In the genomic region with DNA sequence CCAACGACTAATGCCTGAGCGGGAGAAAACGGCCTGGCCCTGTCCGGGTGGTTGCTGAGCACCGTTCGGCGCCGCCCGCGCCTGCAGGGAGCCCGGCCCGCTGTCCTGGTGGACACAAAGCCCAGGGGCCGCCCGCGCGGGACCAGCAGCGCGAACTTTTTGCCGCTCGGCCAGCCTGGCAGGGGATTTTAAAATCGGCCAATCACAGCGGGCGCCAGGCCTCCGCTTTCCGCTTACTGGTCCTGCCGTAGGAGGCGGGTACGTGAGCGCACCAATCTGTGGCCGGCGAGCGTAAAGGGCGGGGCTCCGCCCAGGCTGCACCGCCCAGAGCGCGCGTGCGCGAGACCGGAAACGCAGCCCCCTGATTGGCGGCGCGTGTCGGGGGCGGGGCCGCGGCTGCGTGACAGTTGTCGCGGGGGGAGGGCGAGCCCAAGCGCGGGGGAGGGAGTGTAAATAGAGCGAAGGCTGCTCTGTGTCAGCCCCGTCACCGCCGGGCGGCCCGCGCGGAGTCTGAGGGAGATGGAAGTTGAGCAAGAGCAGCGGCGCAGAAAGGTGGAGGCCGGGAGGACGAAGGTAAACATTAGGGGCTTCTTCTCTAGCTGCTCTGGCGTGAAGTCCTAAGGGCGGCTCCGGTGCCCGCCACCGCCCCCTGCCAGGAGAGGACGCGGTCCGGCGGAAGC, we compare ENCODE assay signal across 1 cellular context.
A peak's percentile ranks its signal among the peaks of the same experiment; 100 is the strongest.
TF ChIP-seq lines count a peak whose summit lies in the region.

A gene (minus strand): TSS at position 161 of the 680 bp plus-strand sequence. CDS start 1,132 bp downstream, outside the sequence.
A gene with protein sequence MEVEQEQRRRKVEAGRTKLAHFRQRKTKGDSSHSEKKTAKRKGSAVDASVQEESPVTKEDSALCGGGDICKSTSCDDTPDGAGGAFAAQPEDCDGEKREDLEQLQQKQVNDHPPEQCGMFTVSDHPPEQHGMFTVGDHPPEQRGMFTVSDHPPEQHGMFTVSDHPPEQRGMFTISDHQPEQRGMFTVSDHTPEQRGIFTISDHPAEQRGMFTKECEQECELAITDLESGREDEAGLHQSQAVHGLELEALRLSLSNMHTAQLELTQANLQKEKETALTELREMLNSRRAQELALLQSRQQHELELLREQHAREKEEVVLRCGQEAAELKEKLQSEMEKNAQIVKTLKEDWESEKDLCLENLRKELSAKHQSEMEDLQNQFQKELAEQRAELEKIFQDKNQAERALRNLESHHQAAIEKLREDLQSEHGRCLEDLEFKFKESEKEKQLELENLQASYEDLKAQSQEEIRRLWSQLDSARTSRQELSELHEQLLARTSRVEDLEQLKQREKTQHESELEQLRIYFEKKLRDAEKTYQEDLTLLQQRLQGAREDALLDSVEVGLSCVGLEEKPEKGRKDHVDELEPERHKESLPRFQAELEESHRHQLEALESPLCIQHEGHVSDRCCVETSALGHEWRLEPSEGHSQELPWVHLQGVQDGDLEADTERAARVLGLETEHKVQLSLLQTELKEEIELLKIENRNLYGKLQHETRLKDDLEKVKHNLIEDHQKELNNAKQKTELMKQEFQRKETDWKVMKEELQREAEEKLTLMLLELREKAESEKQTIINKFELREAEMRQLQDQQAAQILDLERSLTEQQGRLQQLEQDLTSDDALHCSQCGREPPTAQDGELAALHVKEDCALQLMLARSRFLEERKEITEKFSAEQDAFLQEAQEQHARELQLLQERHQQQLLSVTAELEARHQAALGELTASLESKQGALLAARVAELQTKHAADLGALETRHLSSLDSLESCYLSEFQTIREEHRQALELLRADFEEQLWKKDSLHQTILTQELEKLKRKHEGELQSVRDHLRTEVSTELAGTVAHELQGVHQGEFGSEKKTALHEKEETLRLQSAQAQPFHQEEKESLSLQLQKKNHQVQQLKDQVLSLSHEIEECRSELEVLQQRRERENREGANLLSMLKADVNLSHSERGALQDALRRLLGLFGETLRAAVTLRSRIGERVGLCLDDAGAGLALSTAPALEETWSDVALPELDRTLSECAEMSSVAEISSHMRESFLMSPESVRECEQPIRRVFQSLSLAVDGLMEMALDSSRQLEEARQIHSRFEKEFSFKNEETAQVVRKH (N-terminal part only) (plus strand): TSS at position 447 of the 680 bp plus-strand sequence. CDS start 73 bp downstream, at position 520.

TF ChIP-seq in HEK293, 187 proteins besides CTCF, POLR2A, EP300 and RAD21 (continued from another document and continues in another):
- TF ChIP-seq, protein P1, sequence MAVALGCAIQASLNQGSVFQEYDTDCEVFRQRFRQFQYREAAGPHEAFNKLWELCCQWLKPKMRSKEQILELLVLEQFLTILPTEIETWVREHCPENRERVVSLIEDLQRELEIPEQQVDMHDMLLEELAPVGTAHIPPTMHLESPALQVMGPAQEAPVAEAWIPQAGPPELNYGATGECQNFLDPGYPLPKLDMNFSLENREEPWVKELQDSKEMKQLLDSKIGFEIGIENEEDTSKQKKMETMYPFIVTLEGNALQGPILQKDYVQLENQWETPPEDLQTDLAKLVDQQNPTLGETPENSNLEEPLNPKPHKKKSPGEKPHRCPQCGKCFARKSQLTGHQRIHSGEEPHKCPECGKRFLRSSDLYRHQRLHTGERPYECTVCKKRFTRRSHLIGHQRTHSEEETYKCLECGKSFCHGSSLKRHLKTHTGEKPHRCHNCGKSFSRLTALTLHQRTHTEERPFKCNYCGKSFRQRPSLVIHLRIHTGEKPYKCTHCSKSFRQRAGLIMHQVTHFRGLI (tag by site-specific recombination; IDR thresholded peaks at IDR 0.05), result peak; percentile 74
- peak; percentile 79 for TF ChIP-seq ZBTB8A (tag by site-specific recombination; IDR thresholded peaks at IDR 0.05)
- TF ChIP-seq ZNF792 (tag by site-specific recombination; IDR thresholded peaks at IDR 0.05), result no peak
- no peak for TF ChIP-seq ZNF621 (tag by site-specific recombination; IDR thresholded peaks at IDR 0.05)
- no peak for TF ChIP-seq ZNF404 (tag by site-specific recombination; IDR thresholded peaks at IDR 0.05)
- TF ChIP-seq ZNF335 (tag by site-specific recombination; conservative IDR thresholded peaks at IDR 0.05), result peak; percentile 77
- TF ChIP-seq, protein P2, sequence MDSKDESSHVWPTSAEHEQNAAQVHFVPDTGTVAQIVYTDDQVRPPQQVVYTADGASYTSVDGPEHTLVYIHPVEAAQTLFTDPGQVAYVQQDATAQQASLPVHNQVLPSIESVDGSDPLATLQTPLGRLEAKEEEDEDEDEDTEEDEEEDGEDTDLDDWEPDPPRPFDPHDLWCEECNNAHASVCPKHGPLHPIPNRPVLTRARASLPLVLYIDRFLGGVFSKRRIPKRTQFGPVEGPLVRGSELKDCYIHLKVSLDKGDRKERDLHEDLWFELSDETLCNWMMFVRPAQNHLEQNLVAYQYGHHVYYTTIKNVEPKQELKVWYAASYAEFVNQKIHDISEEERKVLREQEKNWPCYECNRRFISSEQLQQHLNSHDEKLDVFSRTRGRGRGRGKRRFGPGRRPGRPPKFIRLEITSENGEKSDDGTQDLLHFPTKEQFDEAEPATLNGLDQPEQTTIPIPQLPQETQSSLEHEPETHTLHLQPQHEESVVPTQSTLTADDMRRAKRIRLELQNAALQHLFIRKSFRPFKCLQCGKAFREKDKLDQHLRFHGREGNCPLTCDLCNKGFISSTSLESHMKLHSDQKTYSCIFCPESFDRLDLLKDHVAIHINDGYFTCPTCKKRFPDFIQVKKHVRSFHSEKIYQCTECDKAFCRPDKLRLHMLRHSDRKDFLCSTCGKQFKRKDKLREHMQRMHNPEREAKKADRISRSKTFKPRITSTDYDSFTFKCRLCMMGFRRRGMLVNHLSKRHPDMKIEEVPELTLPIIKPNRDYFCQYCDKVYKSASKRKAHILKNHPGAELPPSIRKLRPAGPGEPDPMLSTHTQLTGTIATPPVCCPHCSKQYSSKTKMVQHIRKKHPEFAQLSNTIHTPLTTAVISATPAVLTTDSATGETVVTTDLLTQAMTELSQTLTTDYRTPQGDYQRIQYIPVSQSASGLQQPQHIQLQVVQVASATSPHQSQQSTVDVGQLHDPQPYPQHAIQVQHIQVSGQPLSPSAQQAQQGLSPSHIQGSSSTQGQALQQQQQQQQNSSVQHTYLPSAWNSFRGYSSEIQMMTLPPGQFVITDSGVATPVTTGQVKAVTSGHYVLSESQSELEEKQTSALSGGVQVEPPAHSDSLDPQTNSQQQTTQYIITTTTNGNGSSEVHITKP (tag by site-specific recombination; IDR thresholded peaks at IDR 0.05), result peak; percentile 97
- no peak for TF ChIP-seq ZNF585B (tag by site-specific recombination; IDR thresholded peaks at IDR 0.05)
- peak; percentile 66 for TF ChIP-seq ZFP37 (tag by site-specific recombination; IDR thresholded peaks at IDR 0.05)
- no peak for TF ChIP-seq ZNF658 (tag by site-specific recombination; IDR thresholded peaks at IDR 0.05)
- TF ChIP-seq, protein P3, sequence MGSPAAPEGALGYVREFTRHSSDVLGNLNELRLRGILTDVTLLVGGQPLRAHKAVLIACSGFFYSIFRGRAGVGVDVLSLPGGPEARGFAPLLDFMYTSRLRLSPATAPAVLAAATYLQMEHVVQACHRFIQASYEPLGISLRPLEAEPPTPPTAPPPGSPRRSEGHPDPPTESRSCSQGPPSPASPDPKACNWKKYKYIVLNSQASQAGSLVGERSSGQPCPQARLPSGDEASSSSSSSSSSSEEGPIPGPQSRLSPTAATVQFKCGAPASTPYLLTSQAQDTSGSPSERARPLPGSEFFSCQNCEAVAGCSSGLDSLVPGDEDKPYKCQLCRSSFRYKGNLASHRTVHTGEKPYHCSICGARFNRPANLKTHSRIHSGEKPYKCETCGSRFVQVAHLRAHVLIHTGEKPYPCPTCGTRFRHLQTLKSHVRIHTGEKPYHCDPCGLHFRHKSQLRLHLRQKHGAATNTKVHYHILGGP (tag by site-specific recombination; IDR thresholded peaks at IDR 0.05), result no peak
- no peak for TF ChIP-seq ZNF23 (tag by site-specific recombination; IDR thresholded peaks at IDR 0.05; ENCODE audit: borderline replicate concordance)
- no peak for TF ChIP-seq ZNF670 (tag by site-specific recombination; IDR thresholded peaks at IDR 0.05; ENCODE audit: low read depth)
- TF ChIP-seq ZNF214 (tag by site-specific recombination; IDR thresholded peaks at IDR 0.05; ENCODE audit: borderline replicate concordance), result no peak
- TF ChIP-seq, protein P4, sequence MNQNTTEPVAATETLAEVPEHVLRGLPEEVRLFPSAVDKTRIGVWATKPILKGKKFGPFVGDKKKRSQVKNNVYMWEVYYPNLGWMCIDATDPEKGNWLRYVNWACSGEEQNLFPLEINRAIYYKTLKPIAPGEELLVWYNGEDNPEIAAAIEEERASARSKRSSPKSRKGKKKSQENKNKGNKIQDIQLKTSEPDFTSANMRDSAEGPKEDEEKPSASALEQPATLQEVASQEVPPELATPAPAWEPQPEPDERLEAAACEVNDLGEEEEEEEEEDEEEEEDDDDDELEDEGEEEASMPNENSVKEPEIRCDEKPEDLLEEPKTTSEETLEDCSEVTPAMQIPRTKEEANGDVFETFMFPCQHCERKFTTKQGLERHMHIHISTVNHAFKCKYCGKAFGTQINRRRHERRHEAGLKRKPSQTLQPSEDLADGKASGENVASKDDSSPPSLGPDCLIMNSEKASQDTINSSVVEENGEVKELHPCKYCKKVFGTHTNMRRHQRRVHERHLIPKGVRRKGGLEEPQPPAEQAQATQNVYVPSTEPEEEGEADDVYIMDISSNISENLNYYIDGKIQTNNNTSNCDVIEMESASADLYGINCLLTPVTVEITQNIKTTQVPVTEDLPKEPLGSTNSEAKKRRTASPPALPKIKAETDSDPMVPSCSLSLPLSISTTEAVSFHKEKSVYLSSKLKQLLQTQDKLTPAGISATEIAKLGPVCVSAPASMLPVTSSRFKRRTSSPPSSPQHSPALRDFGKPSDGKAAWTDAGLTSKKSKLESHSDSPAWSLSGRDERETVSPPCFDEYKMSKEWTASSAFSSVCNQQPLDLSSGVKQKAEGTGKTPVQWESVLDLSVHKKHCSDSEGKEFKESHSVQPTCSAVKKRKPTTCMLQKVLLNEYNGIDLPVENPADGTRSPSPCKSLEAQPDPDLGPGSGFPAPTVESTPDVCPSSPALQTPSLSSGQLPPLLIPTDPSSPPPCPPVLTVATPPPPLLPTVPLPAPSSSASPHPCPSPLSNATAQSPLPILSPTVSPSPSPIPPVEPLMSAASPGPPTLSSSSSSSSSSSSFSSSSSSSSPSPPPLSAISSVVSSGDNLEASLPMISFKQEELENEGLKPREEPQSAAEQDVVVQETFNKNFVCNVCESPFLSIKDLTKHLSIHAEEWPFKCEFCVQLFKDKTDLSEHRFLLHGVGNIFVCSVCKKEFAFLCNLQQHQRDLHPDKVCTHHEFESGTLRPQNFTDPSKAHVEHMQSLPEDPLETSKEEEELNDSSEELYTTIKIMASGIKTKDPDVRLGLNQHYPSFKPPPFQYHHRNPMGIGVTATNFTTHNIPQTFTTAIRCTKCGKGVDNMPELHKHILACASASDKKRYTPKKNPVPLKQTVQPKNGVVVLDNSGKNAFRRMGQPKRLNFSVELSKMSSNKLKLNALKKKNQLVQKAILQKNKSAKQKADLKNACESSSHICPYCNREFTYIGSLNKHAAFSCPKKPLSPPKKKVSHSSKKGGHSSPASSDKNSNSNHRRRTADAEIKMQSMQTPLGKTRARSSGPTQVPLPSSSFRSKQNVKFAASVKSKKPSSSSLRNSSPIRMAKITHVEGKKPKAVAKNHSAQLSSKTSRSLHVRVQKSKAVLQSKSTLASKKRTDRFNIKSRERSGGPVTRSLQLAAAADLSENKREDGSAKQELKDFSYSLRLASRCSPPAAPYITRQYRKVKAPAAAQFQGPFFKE (tag by site-specific recombination; IDR thresholded peaks at IDR 0.05; ENCODE audit: borderline replicate concordance), result no peak
- TF ChIP-seq SP7 (tag by site-specific recombination; IDR thresholded peaks at IDR 0.05), result peak; percentile 63
- peak; percentile 94 for TF ChIP-seq ZFHX2 (tag by site-specific recombination; conservative IDR thresholded peaks at IDR 0.05)
- peak; percentile 100 for TF ChIP-seq ZEB2 (tag by site-specific recombination; IDR thresholded peaks at IDR 0.05)
- peak; percentile 29; the same call in 1 of the 2 replicates for TF ChIP-seq GLIS1 (tag by site-specific recombination; IDR thresholded peaks at IDR 0.05)
- no peak for TF ChIP-seq ZFP41 (tag by site-specific recombination; IDR thresholded peaks at IDR 0.05; ENCODE audit: borderline replicate concordance)
- TF ChIP-seq, protein P5, sequence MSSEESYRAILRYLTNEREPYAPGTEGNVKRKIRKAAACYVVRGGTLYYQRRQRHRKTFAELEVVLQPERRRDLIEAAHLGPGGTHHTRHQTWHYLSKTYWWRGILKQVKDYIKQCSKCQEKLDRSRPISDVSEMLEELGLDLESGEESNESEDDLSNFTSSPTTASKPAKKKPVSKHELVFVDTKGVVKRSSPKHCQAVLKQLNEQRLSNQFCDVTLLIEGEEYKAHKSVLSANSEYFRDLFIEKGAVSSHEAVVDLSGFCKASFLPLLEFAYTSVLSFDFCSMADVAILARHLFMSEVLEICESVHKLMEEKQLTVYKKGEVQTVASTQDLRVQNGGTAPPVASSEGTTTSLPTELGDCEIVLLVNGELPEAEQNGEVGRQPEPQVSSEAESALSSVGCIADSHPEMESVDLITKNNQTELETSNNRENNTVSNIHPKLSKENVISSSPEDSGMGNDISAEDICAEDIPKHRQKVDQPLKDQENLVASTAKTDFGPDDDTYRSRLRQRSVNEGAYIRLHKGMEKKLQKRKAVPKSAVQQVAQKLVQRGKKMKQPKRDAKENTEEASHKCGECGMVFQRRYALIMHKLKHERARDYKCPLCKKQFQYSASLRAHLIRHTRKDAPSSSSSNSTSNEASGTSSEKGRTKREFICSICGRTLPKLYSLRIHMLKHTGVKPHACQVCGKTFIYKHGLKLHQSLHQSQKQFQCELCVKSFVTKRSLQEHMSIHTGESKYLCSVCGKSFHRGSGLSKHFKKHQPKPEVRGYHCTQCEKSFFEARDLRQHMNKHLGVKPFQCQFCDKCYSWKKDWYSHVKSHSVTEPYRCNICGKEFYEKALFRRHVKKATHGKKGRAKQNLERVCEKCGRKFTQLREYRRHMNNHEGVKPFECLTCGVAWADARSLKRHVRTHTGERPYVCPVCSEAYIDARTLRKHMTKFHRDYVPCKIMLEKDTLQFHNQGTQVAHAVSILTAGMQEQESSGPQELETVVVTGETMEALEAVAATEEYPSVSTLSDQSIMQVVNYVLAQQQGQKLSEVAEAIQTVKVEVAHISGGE (tag by site-specific recombination; conservative IDR thresholded peaks at IDR 0.05; ENCODE audit: low read depth), result 0 out of 2 replicates have a peak, but pooled peaks have one; percentile 1
- TF ChIP-seq FEZF1 (tag by site-specific recombination; IDR thresholded peaks at IDR 0.05), result no peak
- no peak for TF ChIP-seq ZNF174 (tag by site-specific recombination; IDR thresholded peaks at IDR 0.05)
- peak; percentile 77 for TF ChIP-seq ZSCAN16 (tag by site-specific recombination; IDR thresholded peaks at IDR 0.05)
- TF ChIP-seq ZNF19 (tag by site-specific recombination; IDR thresholded peaks at IDR 0.05; ENCODE audit: low read depth), result no peak
- no peak for TF ChIP-seq BCL11A (tag by site-specific recombination; IDR thresholded peaks at IDR 0.05; ENCODE audit: low read depth)
- TF ChIP-seq ZSCAN23 (tag by site-specific recombination; IDR thresholded peaks at IDR 0.05), result peak; percentile 98
- TF ChIP-seq, protein P6, sequence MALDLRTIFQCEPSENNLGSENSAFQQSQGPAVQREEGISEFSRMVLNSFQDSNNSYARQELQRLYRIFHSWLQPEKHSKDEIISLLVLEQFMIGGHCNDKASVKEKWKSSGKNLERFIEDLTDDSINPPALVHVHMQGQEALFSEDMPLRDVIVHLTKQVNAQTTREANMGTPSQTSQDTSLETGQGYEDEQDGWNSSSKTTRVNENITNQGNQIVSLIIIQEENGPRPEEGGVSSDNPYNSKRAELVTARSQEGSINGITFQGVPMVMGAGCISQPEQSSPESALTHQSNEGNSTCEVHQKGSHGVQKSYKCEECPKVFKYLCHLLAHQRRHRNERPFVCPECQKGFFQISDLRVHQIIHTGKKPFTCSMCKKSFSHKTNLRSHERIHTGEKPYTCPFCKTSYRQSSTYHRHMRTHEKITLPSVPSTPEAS (tag by site-specific recombination; IDR thresholded peaks at IDR 0.05), result peak; percentile 10; the same call in 1 of the 2 replicates
- TF ChIP-seq ZNF10 (tag by site-specific recombination; IDR thresholded peaks at IDR 0.05), result peak; percentile 33; the same call in 1 of the 2 replicates
